In genomic region chr2:169664600-169664977, GRCh38 we compare ENCODE assay signal across 17 cellular contexts. TPM values are rescaled to one million over a fixed set of nuclear protein-coding genes. Genes with fewer than 3 reads are reported as not detected.
"Had no signal": no experiment of that assay in that cellular context is flagged by ENCODE, and none has a peak within 500 bp of the region (broad histone marks: within the 10 kb centered on the region; RNA-seq: fewer than 3 reads in every experiment).

No MANE protein-coding gene starts in this region.

- H3K4me3 ChIP-seq: gastrocnemius medialis, left ventricle myocardium inferior, pancreas, thoracic aorta, uterus had no signal

- FAIRE-seq: kidney, pancreas had no signal

- H3K27me3 Mint-ChIP-seq: brain; stimulated activated naive CD8-positive, alpha-beta T cell treated with anti-CD3 and anti-CD28 coated beads, Interleukin-15, Interleukin-2, amounts not matched to agents 100 ng/mL and 50 ng/mL, for 24 hours had no signal

- H3K4me3 Mint-ChIP-seq: activated naive CD4-positive, alpha-beta T cell treated with anti-CD3 and anti-CD28 coated beads, Interleukin-2, amount 10 ng/mL, durations not matched to agents 7 days and 5 days; activated T-helper 17 cell treated with anti-CD3 and anti-CD28 coated beads, Interleukin-2, amount 50 U/mL, for 72 hours; brain; neural crest cell; stimulated activated naive CD8-positive, alpha-beta T cell treated with anti-CD3 and anti-CD28 coated beads, Interleukin-15, Interleukin-2, amounts not matched to agents 100 ng/mL and 50 ng/mL, for 24 hours had no signal

- H3K36me3 ChIP-seq: gastrocnemius medialis, left ventricle myocardium inferior, pancreas, thoracic aorta, uterus had no signal

- H3K36me3 Mint-ChIP-seq: activated naive CD4-positive, alpha-beta T cell treated with anti-CD3 and anti-CD28 coated beads, Interleukin-2, amount 10 ng/mL, durations not matched to agents 7 days and 5 days; brain had no signal

- H3K9me3 ChIP-seq: gastrocnemius medialis, left ventricle myocardium inferior, pancreas, thoracic aorta, uterus had no signal

- H3K4me1 Mint-ChIP-seq: activated T-helper 17 cell treated with anti-CD3 and anti-CD28 coated beads, Interleukin-2, amount 50 U/mL, for 72 hours; brain had no signal

- H3K27me3 ChIP-seq: gastrocnemius medialis, pancreas, uterus had no signal

- H3K4me1 ChIP-seq: gastrocnemius medialis, pancreas, uterus had no signal

- H3K9me3 Mint-ChIP-seq: activated naive CD4-positive, alpha-beta T cell treated with anti-CD3 and anti-CD28 coated beads, Interleukin-2, amount 10 ng/mL, durations not matched to agents 7 days and 5 days; activated T-helper 17 cell treated with anti-CD3 and anti-CD28 coated beads, Interleukin-2, amount 50 U/mL, for 72 hours; brain; neural crest cell; stimulated activated naive CD8-positive, alpha-beta T cell treated with anti-CD3 and anti-CD28 coated beads, Interleukin-15, Interleukin-2, amounts not matched to agents 100 ng/mL and 50 ng/mL, for 24 hours had no signal

- H3K27ac ChIP-seq: gastrocnemius medialis, left ventricle myocardium inferior, pancreas, thoracic aorta, uterus had no signal

- H3K27ac Mint-ChIP-seq: activated naive CD4-positive, alpha-beta T cell treated with anti-CD3 and anti-CD28 coated beads, Interleukin-2, amount 10 ng/mL, durations not matched to agents 7 days and 5 days; activated T-helper 17 cell treated with anti-CD3 and anti-CD28 coated beads, Interleukin-2, amount 50 U/mL, for 72 hours; brain; stimulated activated naive CD8-positive, alpha-beta T cell treated with anti-CD3 and anti-CD28 coated beads, Interleukin-15, Interleukin-2, amounts not matched to agents 100 ng/mL and 50 ng/mL, for 24 hours had no signal

- ATAC-seq: activated T-helper 17 cell treated with anti-CD3 and anti-CD28 coated beads, Interleukin-2, amount 50 U/mL, for 72 hours; gastrocnemius medialis; pancreas had no signal

- DNase-seq: activated CD4-positive, alpha-beta T cell treated with anti-CD3 and anti-CD28 coated beads for 48 hours; activated naive CD4-positive, alpha-beta T cell treated with anti-CD3 and anti-CD28 coated beads, Interleukin-2, amount 10 ng/mL, durations not matched to agents 7 days and 5 days; amniotic stem cell; gastrocnemius medialis; kidney; left ventricle myocardium inferior; mesenchymal stem cell; pancreas; stimulated activated CD4-positive, alpha-beta T cell treated with anti-CD3 and anti-CD28 coated beads, Interleukin-4, amount 100 ng/mL, for 1 hour; stimulated activated CD8-positive, alpha-beta memory T cell treated with anti-CD3 and anti-CD28 coated beads, Interleukin-4, amount 100 ng/mL, for 48 hours; T1000; uterus had no signal

RNA-seq across cellular contexts. Expression of gene CFAP210, which starts 29.6 kb away (rescaled TPM):
- total RNA-seq: activated T-helper 17 cell treated with anti-CD3 and anti-CD28 coated beads, Interleukin-2, amount 50 U/mL, for 72 hours; gastrocnemius medialis; left ventricle myocardium inferior; thoracic aorta had no signal
